In genomic region chr2:134155134-134155533, GRCh38 we compare ENCODE assay signal across 11 cellular contexts.
DNase-seq lines count a peak whose midpoint lies in the region; ATAC-seq and TF ChIP-seq lines count a peak whose summit lies in the region.
"Had no signal": no experiment of that assay in that cellular context is flagged by ENCODE, and none has a peak within 500 bp of the region (broad histone marks: within the 10 kb centered on the region; RNA-seq: fewer than 3 reads in every experiment).

No MANE protein-coding gene starts in this region.

- H3K27ac ChIP-seq in body of pancreas = no peak overlapping the region
- H3K27ac ChIP-seq: adrenal gland, esophagus muscularis mucosa had no signal

- WGBS in body of pancreas, 2 donors = 75 to 98% methylated on average over 4 of the region's 4 CpGs

- peak; percentile 82 for ATAC-seq in GM18907 (IDR thresholded peaks at IDR 0.05; ENCODE audit: unreplicated experiment)
- peak; percentile 77 for ATAC-seq in HG02642 (IDR thresholded peaks at IDR 0.05; ENCODE audit: poor library complexity, unreplicated experiment)
- ATAC-seq in HG03565 (IDR thresholded peaks at IDR 0.05; ENCODE audit: unreplicated experiment) = peak; percentile 76
- no peak for ATAC-seq in body of pancreas
- ATAC-seq: left lobe of liver had no signal

- no peak for TF ChIP-seq POLR2A in body of pancreas (IDR thresholded peaks at IDR 0.05)

- peak; percentile 43 for DNase-seq in Ammon's horn (ENCODE audit: low spot score)
- no peak for DNase-seq in stimulated activated naive CD4-positive, alpha-beta T cell (lab: John Stamatoyannopoulos, UW)
- DNase-seq in stimulated activated naive CD4-positive, alpha-beta T cell treated with Interleukin-2 at 50 U/mL for 16 hours (lab: John Stamatoyannopoulos, UW) = no peak
- no peak for DNase-seq in body of pancreas
- no peak for DNase-seq in activated naive CD4-positive, alpha-beta T cell (lab: John Stamatoyannopoulos, UW)
- DNase-seq: adrenal gland had no signal

- peaks cover 2% of the 10 kb centered on the region for H3K4me1 ChIP-seq in body of pancreas

- no peak for TF ChIP-seq CTCF in body of pancreas (IDR thresholded peaks at IDR 0.05)

- no peak overlapping the region for H3K4me3 ChIP-seq in body of pancreas
- H3K4me3 ChIP-seq: adrenal gland, esophagus muscularis mucosa had no signal

- intact Hi-C loops in body of pancreas (cut with DNase I) = no loop called here

- no peaks in the 10 kb centered on the region for H3K36me3 ChIP-seq in body of pancreas (replicated peaks in 1 of 2; ENCODE audit: insufficient read depth in 1 of 2, low read depth in 2 of 2)
- H3K36me3 ChIP-seq: adrenal gland had no signal

- H3K27me3 ChIP-seq in body of pancreas = no peaks in the 10 kb centered on the region
- H3K27me3 ChIP-seq: adrenal gland, esophagus muscularis mucosa had no signal

- no peaks in the 10 kb centered on the region for H3K9me3 ChIP-seq in body of pancreas
- H3K9me3 ChIP-seq: adrenal gland, esophagus muscularis mucosa had no signal
